Comparison of ENCODE assay signal across 19 cellular contexts in the genomic region with DNA sequence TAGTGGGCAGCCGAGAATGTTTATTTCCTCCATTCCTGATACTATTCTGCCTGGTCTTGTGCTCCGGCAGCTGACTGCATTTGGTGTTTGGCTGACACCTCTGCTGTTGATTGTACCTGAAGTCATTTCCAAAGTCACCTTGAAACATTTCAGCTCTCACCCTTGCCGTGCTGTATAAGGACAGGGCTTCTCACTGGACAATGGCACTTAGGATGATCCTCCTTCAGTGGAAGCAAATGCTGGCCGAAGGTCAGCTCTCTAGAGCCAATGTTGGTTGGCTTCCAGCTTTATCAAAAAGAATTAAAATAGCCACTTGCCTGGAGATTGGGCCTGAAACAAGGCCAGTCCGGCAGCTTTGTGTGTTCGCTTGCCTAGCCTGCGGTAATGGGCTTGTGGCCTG. TPM values are rescaled to one million over a fixed set of nuclear protein-coding genes. Genes with fewer than 3 reads are reported as not detected.
DNase-seq lines count a peak whose midpoint lies in the region; ATAC-seq and TF ChIP-seq lines count a peak whose summit lies in the region.
"Had no signal": no experiment of that assay in that cellular context is flagged by ENCODE, and none has a peak within 500 bp of the region (broad histone marks: within the 10 kb centered on the region; RNA-seq: fewer than 3 reads in every experiment).

No MANE protein-coding gene starts in this region.

- H3K9me3 ChIP-seq in parathyroid adenoma (ENCODE audit: control insufficient read depth, low read length) = no peaks in the 10 kb centered on the region
- no peaks in the 10 kb centered on the region for H3K9me3 ChIP-seq in thyroid gland
- H3K9me3 ChIP-seq: HAP-1 had no signal

- H3K27me3 ChIP-seq in parathyroid adenoma (ENCODE audit: control insufficient read depth, insufficient read depth, low read length) = no peaks in the 10 kb centered on the region
- no peaks in the 10 kb centered on the region for H3K27me3 ChIP-seq in thyroid gland

- H3K9ac ChIP-seq in parathyroid adenoma = no peak overlapping the region

- DNase-seq in coronary artery (ENCODE audit: low spot score) (no peak), left cardiac atrium (peak; percentile 40), thyroid gland (no peak), NK-92 (lab: John Stamatoyannopoulos, UW; ENCODE audit: unreplicated experiment) (no peak), UCSD-AML1 (lab: John Stamatoyannopoulos, UW; ENCODE audit: unreplicated experiment) (no peak)
- no peak for DNase-seq in activated naive CD4-positive, alpha-beta T cell (lab: John Stamatoyannopoulos, UW)
- DNase-seq: activated CD4-positive, alpha-beta T cell treated with anti-CD3 and anti-CD28 coated beads for 48 hours; activated gamma-delta T cell; amniotic stem cell; CD8-positive, alpha-beta T cell; DMS79; NCI-H1105 treated with DMSO at 0.1 percent for 48 hours; occipital lobe; SHP77 treated with DMSO at 0.1 percent for 48 hours; small intestine; stimulated activated CD4-positive, alpha-beta T cell treated with anti-CD3 and anti-CD28 coated beads, Interleukin-4, amount 100 ng/mL, for 1 hour had no signal

- H3K4me1 ChIP-seq in parathyroid adenoma (peaks cover 9% of the 10 kb centered on the region), thyroid gland (peaks cover 9 to 37% of the 10 kb centered on the region in 2 donors)

- H3K4me3 ChIP-seq in coronary artery (peak overlapping the region; percentile 38), parathyroid adenoma (ENCODE audit: low read depth, low read length) (no peak overlapping the region), thyroid gland (replicated peaks in 1 of 3) (no peak overlapping the region)
- H3K4me3 ChIP-seq: HAP-1 had no signal

- ATAC-seq in left cardiac atrium (peak; percentile 70 to 83), GM19463 (IDR thresholded peaks at IDR 0.05; ENCODE audit: unreplicated experiment) (no peak)
- ATAC-seq: CD8-positive, alpha-beta T cell had no signal

- intact Hi-C loops in left cardiac atrium (cut with DNase I) (loop anchor here in 1 of 2 donors (10.0 kb wide), 1 partner anchor 46 kb away; a partner anchor contains a TSS), thyroid gland (cut with DNase I) (no loop called here)

- TF ChIP-seq POLR2A in thyroid gland (IDR thresholded peaks at IDR 0.05) = no peak

- H3K27ac ChIP-seq in coronary artery = peak overlapping the region; percentile 70 to 77
- H3K27ac ChIP-seq in parathyroid adenoma = peak overlapping the region; percentile 21
- peak overlapping the region in 2 of 3 donors; percentile 35 to 36 for H3K27ac ChIP-seq in thyroid gland

- no peak overlapping the region for H2AFZ ChIP-seq in parathyroid adenoma

- H3K79me2 ChIP-seq in parathyroid adenoma = peaks cover 73% of the 10 kb centered on the region

- H3K36me3 ChIP-seq in parathyroid adenoma (ENCODE audit: control insufficient read depth, insufficient read depth, low read length) (no peaks in the 10 kb centered on the region), thyroid gland (no peaks in the 10 kb centered on the region)
- H3K36me3 ChIP-seq: HAP-1 had no signal

- no peak for TF ChIP-seq CTCF in coronary artery (IDR thresholded peaks at IDR 0.05)
- TF ChIP-seq CTCF in parathyroid adenoma (IDR thresholded peaks at IDR 0.05) = no peak
- no peak for TF ChIP-seq CTCF in thyroid gland (IDR thresholded peaks at IDR 0.05)

- peak overlapping the region; percentile 12 for H3K4me2 ChIP-seq in parathyroid adenoma (ENCODE audit: low read length)

- 77 to 88% methylated on average over 7 of the region's 7 CpGs for WGBS in thyroid gland, 2 donors

RNA-seq across cellular contexts. Expression of a gene that starts 44.0 kb away (rescaled TPM):
- total RNA-seq in left cardiac atrium (100 to 1,000 TPM; 165 to 172 TPM), thyroid gland (100 to 1,000 TPM; 115 to 178 (median 140) TPM)

Comparison
In these comparisons a context has a peak if more than half of its experiments do, and no peak if none do; other contexts are left out.
1. H3K27ac ChIP-seq: peak in every context shown above with its lines; median percentile 74 in coronary artery; 36 in thyroid gland; 21 in parathyroid adenoma.